Comparison of ENCODE assay signal across 8 cellular contexts in genomic region chr1:176536588-176536987, GRCh38.
"Had no signal": no experiment of that assay in that cellular context is flagged by ENCODE, and none has a peak within 500 bp of the region (broad histone marks: within the 10 kb centered on the region; RNA-seq: fewer than 3 reads in every experiment).

No MANE protein-coding gene starts in this region.

- H3K4me3 ChIP-seq: GM12878 had no signal

- ATAC-seq: GM12878 had no signal

- FAIRE-seq: G401.6, GM12878, GM12891, GM12892, GM18507, GM19239 had no signal

- DNase-seq: GDM1, GF-D8 had no signal
